ENCODE assay signal across 17 cellular contexts in genomic region chr12:127393896-127394295, GRCh38.
DNase-seq lines count a peak whose midpoint lies in the region; TF ChIP-seq lines count a peak whose summit lies in the region.
"Had no signal": no experiment of that assay in that cellular context is flagged by ENCODE, and none has a peak within 500 bp of the region (broad histone marks: within the 10 kb centered on the region; RNA-seq: fewer than 3 reads in every experiment).

No MANE protein-coding gene starts in this region.

- in situ Hi-C loops in mammary epithelial cell (cut with MboI; ENCODE audit: low sequenced_read_pairs in 2 of 2), result loop anchor here in 1 of 2 donors (25.0 kb wide), 1 partner anchor 1332 kb away; no protein-coding TSS in a partner anchor

- H3K4me3 ChIP-seq in mammary epithelial cell (replicated peaks in 1 of 3; ENCODE audit: insufficient read depth in 1 of 3, low read depth in 2 of 3, low read length in 3 of 3) (no peak overlapping the region), uterus (no peak overlapping the region)
- H3K4me3 ChIP-seq: BLaER1, ovary had no signal

- H3K27ac ChIP-seq in mammary epithelial cell (ENCODE audit: insufficient read depth, low read depth, low read length) (peak overlapping the region; percentile 82), uterus (no peak overlapping the region)
- H3K27ac ChIP-seq: BLaER1, ovary had no signal

- TF ChIP-seq CTCF in mammary epithelial cell (conservative IDR thresholded peaks at IDR 0.05 in 1 of 2, IDR thresholded peaks at IDR 0.05 in 1 of 2; ENCODE audit: extremely low read depth in 1 of 2, insufficient read depth in 1 of 2, low read depth in 1 of 2, low read length in 2 of 2) (no peak), uterus (IDR thresholded peaks at IDR 0.05) (no peak)

- DNase-seq in AG08396 (ENCODE audit: low spot score) (peak; percentile 76), HT1080 (ENCODE audit: low read depth) (peak; percentile 72), mammary epithelial cell (peak; percentile 86), kidney glomerular epithelial cell (lab: John Stamatoyannopoulos, UW) (peak; percentile 49), OCI-M1 (lab: John Stamatoyannopoulos, UW) (no peak), uterus (no peak), COR-L47 (lab: John Stamatoyannopoulos, UW) (no peak)
- no peak for DNase-seq in effector CD4-positive, alpha-beta T cell
- DNase-seq: activated naive CD8-positive, alpha-beta T cell treated with anti-CD3 and anti-CD28 coated beads, Interleukin-2, amount 10 ng/mL, durations not matched to agents 7 days and 5 days; activated T-cell treated with anti-CD3 and anti-CD28 coated beads for 4 hours; DMS79 treated with DMSO at 0.1 percent for 48 hours; foreskin melanocyte; islet precursor cell; NCI-H146; ovary; stimulated activated CD4-positive, alpha-beta T cell treated with anti-CD3 and anti-CD28 coated beads, Interleukin-12 subunit alpha, Interleukin-12 subunit beta, amount 100 ng/mL, for 4 hours had no signal

- H3K9me3 ChIP-seq in mammary epithelial cell (replicated peaks; ENCODE audit: insufficient read depth, low read length), result no peaks in the 10 kb centered on the region
- H3K9me3 ChIP-seq in uterus, result no peaks in the 10 kb centered on the region
- H3K9me3 ChIP-seq: BLaER1, ovary had no signal

- WGBS in mammary epithelial cell (ENCODE audit: low coverage, missing lambda C conversion rate), result 0% methylated on average over 2 of the region's 2 CpGs

- no peaks in the 10 kb centered on the region for H4K20me1 ChIP-seq in mammary epithelial cell (ENCODE audit: insufficient read depth, low read length)
- H4K20me1 ChIP-seq: BLaER1 had no signal

- TF ChIP-seq POLR2A in uterus (IDR thresholded peaks at IDR 0.05), result no peak

- CTCF ChIA-PET in mammary epithelial cell (lab: Charles Lee; ENCODE audit: low non-redundant PET), result no interaction called here

- no TSS peak for BruUV-seq in mammary epithelial cell (replicated peaks; lab: Mats Ljungman, UMichigan)

- H3K79me2 ChIP-seq in mammary epithelial cell (ENCODE audit: insufficient read depth, low read length), result no peaks in the 10 kb centered on the region

- H2AFZ ChIP-seq in mammary epithelial cell (ENCODE audit: low read depth, low read length), result no peak overlapping the region

- intact Hi-C loops in mammary epithelial cell (cut with micrococcal nuclease), result no loop called here
- intact Hi-C loops in uterus (cut with DNase I; ENCODE audit: low total_unique reads), result no loop called here

- H3K36me3 ChIP-seq in mammary epithelial cell (ENCODE audit: insufficient read depth, low read length) (no peaks in the 10 kb centered on the region), uterus (no peaks in the 10 kb centered on the region)
- H3K36me3 ChIP-seq: BLaER1, ovary had no signal

- H3K4me2 ChIP-seq in mammary epithelial cell (ENCODE audit: insufficient read depth, low read depth, low read length), result no peak overlapping the region
- H3K4me2 ChIP-seq: BLaER1 had no signal

- H3K27me3 ChIP-seq in mammary epithelial cell (ENCODE audit: insufficient read depth, low read length) (no peaks in the 10 kb centered on the region), uterus (no peaks in the 10 kb centered on the region)
- H3K27me3 ChIP-seq: BLaER1, ovary had no signal

- no peak overlapping the region for H3K9ac ChIP-seq in mammary epithelial cell (ENCODE audit: insufficient read depth, low read length)
- H3K9ac ChIP-seq: BLaER1 had no signal

- H3K4me1 ChIP-seq in mammary epithelial cell (ENCODE audit: insufficient read depth, low read length), result peaks cover 52% of the 10 kb centered on the region
- H3K4me1 ChIP-seq in uterus, result no peaks in the 10 kb centered on the region
- H3K4me1 ChIP-seq: BLaER1 had no signal

- dilution Hi-C loops in mammary epithelial cell (cut with HindIII; ENCODE audit: low sequenced_read_pairs), result no loop called here

Comparison
In these comparisons a context has a peak if more than half of its experiments do, and no peak if none do; other contexts are left out.
1. DNase-seq: peak in AG08396 (single experiment), HT1080 (single experiment), mammary epithelial cell (single experiment) and kidney glomerular epithelial cell (single experiment); none in OCI-M1 (single experiment), uterus (0 of 2), COR-L47 (single experiment) and effector CD4-positive, alpha-beta T cell (single experiment).